Comparison of ENCODE assay signal across 8 cellular contexts in genomic region chr11:694563-695331, GRCh38. TPM values are rescaled to one million over a fixed set of nuclear protein-coding genes. Genes with fewer than 3 reads are reported as not detected.
DNase-seq lines count a peak whose midpoint lies in the region; ATAC-seq and TF ChIP-seq lines count a peak whose summit lies in the region.

DEAF1 (minus strand) TSS chr11:695222; CDS start chr11:695047, 175 bp downstream.

- H3K4me1 ChIP-seq in DOHH2 (ENCODE audit: control insufficient read depth, low read length) (peaks cover 30% of the 10 kb centered on the region), GM23248 (ENCODE audit: insufficient read depth) (peaks cover 31% of the 10 kb centered on the region), fibroblast of lung (ENCODE audit: control insufficient read depth, extremely low read depth, insufficient read depth, low read length) (peaks cover 17% of the 10 kb centered on the region)
- H3K4me1 ChIP-seq in naive thymus-derived CD4-positive, alpha-beta T cell (ENCODE audit: control insufficient read depth in 2 of 2, insufficient read depth in 2 of 2, low read length in 2 of 2): peaks cover 13 to 46% of the 10 kb centered on the region in 2 donors

- 0 out of 2 replicates have a peak, but pooled peaks cover 1% of the 10 kb centered on the region for H3K36me3 ChIP-seq in DOHH2 (ENCODE audit: control insufficient read depth, low read length)
- no peaks in the 10 kb centered on the region for H3K36me3 ChIP-seq in GM23248 (ENCODE audit: low read depth)
- H3K36me3 ChIP-seq in fibroblast of lung (ENCODE audit: control insufficient read depth, insufficient read depth, low read length): peaks cover 4% of the 10 kb centered on the region
- H3K36me3 ChIP-seq in naive thymus-derived CD4-positive, alpha-beta T cell (ENCODE audit: control insufficient read depth in 2 of 3, insufficient read depth in 3 of 3, low read length in 3 of 3): peaks cover 0 to 4% (median 0%) of the 10 kb centered on the region in 3 experiments

- TF ChIP-seq CTCF in DOHH2 (IDR thresholded peaks at IDR 0.05; ENCODE audit: low read depth, low read length, poor library complexity, severe bottlenecking) (no peak), fibroblast of lung (conservative IDR thresholded peaks at IDR 0.05 in 1 of 2, IDR thresholded peaks at IDR 0.05 in 1 of 2; ENCODE audit: low read depth in 1 of 2, low read length in 2 of 2) (no peak)

- POLR2A ChIA-PET in naive thymus-derived CD4-positive, alpha-beta T cell (lab: Charles Lee): interaction anchor here (1.0 to 2.4 kb wide), 12 partner anchors 10 to 159 kb away, joined by 3 to 14 read pairs (median 8); partner anchors contain the start of genes EPS8L2, HRAS, PHRF1 and PNPLA2

- H3K36me3 Mint-ChIP-seq in activated T-helper 17 cell treated with anti-CD3 and anti-CD28 coated beads, Interleukin-2, amount 50 U/mL, for 72 hours (ENCODE audit: low read depth): peaks cover 26% of the 10 kb centered on the region
- peaks cover 0 to 9% (median 0%) of the 10 kb centered on the region in 5 donors for H3K36me3 Mint-ChIP-seq in naive thymus-derived CD4-positive, alpha-beta T cell
- peaks cover 17 to 23% of the 10 kb centered on the region in 2 donors for H3K36me3 Mint-ChIP-seq in stimulated activated naive B cell treated with anti-CD40 and anti-IgM and Interleukin-4, amounts not matched to agents 10 μg/mL and 1 μg/mL and 100 μg/mL, for 72 hours

- peak within 1 kb of the TSS; percentile 81 for H3K4me2 ChIP-seq in DOHH2 (ENCODE audit: low read length)
- peak within 1 kb of the TSS; percentile 87 for H3K4me2 ChIP-seq in GM23248 (ENCODE audit: unreplicated experiment)
- H3K4me2 ChIP-seq in fibroblast of lung (ENCODE audit: extremely low read depth, insufficient read depth, low read length): peak within 1 kb of the TSS; percentile 85

- peak within 1 kb of the TSS; percentile 89 for H3K4me3 Mint-ChIP-seq in activated T-helper 17 cell treated with anti-CD3 and anti-CD28 coated beads, Interleukin-2, amount 50 U/mL, for 72 hours
- H3K4me3 Mint-ChIP-seq in naive thymus-derived CD4-positive, alpha-beta T cell: peak within 1 kb of the TSS; percentile 84 to 92 (median 89)
- peak within 1 kb of the TSS; percentile 88 to 95 for H3K4me3 Mint-ChIP-seq in stimulated activated naive B cell treated with anti-CD40 and anti-IgM and Interleukin-4, amounts not matched to agents 10 μg/mL and 1 μg/mL and 100 μg/mL, for 72 hours

- DNase-seq in GM23248: peak; percentile 99
- DNase-seq in Kasumi-1 (lab: John Stamatoyannopoulos, UW): peak; percentile 99
- peak; percentile 90 for DNase-seq in RPMI7951 (ENCODE audit: low read depth)
- peak; percentile 90 to 97 for DNase-seq in fibroblast of lung (ENCODE audit: low read depth in 2 of 2)
- DNase-seq in naive thymus-derived CD4-positive, alpha-beta T cell: peak; percentile 96 to 100 (median 99)
- peak; percentile 100 for DNase-seq in stimulated activated naive B cell treated with anti-CD40 and anti-IgM and Interleukin-4, amounts not matched to agents 10 μg/mL and 1 μg/mL and 100 μg/mL, for 72 hours

- H4K20me1 ChIP-seq in DOHH2 (ENCODE audit: control insufficient read depth, insufficient read depth, low read depth, low read length): no peaks in the 10 kb centered on the region
- H4K20me1 ChIP-seq in GM23248 (ENCODE audit: insufficient read depth): no peaks in the 10 kb centered on the region
- H4K20me1 ChIP-seq in fibroblast of lung (ENCODE audit: control insufficient read depth, extremely low read depth, insufficient read depth, low read length): no peaks in the 10 kb centered on the region

- in situ Hi-C loops in GM23248 (cut with MboI): no loop called here

- H3K4me3 ChIP-seq in DOHH2 (ENCODE audit: low read length) (peak within 1 kb of the TSS; percentile 83), GM23248 (peak within 1 kb of the TSS; percentile 84), fibroblast of lung (replicated peaks in 1 of 4; ENCODE audit: control extremely low read depth in 1 of 4, insufficient read depth in 1 of 4, low read depth in 3 of 4, low read length in 4 of 4) (peak within 1 kb of the TSS; percentile 59 to 82 (median 68))
- peak within 1 kb of the TSS; percentile 97 for H3K4me3 ChIP-seq in naive thymus-derived CD4-positive, alpha-beta T cell (ENCODE audit: low read length)

- H3K27me3 ChIP-seq in DOHH2 (ENCODE audit: control insufficient read depth, low read length) (no peaks in the 10 kb centered on the region), GM23248 (replicated peaks; ENCODE audit: insufficient read depth) (no peaks in the 10 kb centered on the region), fibroblast of lung (ENCODE audit: control insufficient read depth, insufficient read depth, low read length) (no peaks in the 10 kb centered on the region)
- no peaks in the 10 kb centered on the region for H3K27me3 ChIP-seq in naive thymus-derived CD4-positive, alpha-beta T cell (ENCODE audit: control insufficient read depth in 2 of 2, insufficient read depth in 2 of 2, low read length in 2 of 2)

- H3K27ac ChIP-seq in DOHH2 (ENCODE audit: low read depth, low read length) (peak within 1 kb of the TSS; percentile 90), GM23248 (peak within 1 kb of the TSS; percentile 94), fibroblast of lung (ENCODE audit: insufficient read depth, low read length) (peak within 1 kb of the TSS; percentile 97)
- H3K27ac ChIP-seq in naive thymus-derived CD4-positive, alpha-beta T cell (ENCODE audit: low read depth, low read length): peak within 1 kb of the TSS; percentile 100

- no peaks in the 10 kb centered on the region for H3K9me2 ChIP-seq in DOHH2 (replicated peaks; ENCODE audit: control insufficient read depth, low read length)
- no peaks in the 10 kb centered on the region for H3K9me2 ChIP-seq in GM23248 (ENCODE audit: insufficient read depth)

- peaks cover 26% of the 10 kb centered on the region for H3K4me1 Mint-ChIP-seq in activated T-helper 17 cell treated with anti-CD3 and anti-CD28 coated beads, Interleukin-2, amount 50 U/mL, for 72 hours
- peaks cover 40 to 62% (median 57%) of the 10 kb centered on the region in 7 donors for H3K4me1 Mint-ChIP-seq in naive thymus-derived CD4-positive, alpha-beta T cell
- H3K4me1 Mint-ChIP-seq in stimulated activated naive B cell treated with anti-CD40 and anti-IgM and Interleukin-4, amounts not matched to agents 10 μg/mL and 1 μg/mL and 100 μg/mL, for 72 hours: peaks cover 39 to 62% of the 10 kb centered on the region in 2 donors

- CTCF ChIA-PET in naive thymus-derived CD4-positive, alpha-beta T cell (lab: Charles Lee): interaction anchor here (0.6 to 2.8 kb wide), 4 partner anchors 11 to 50 kb away, joined by 3 to 16 read pairs (median 4); partner anchors contain the start of gene EPS8L2

- H3K79me2 ChIP-seq in DOHH2 (ENCODE audit: control insufficient read depth, low read length): peaks cover 62% of the 10 kb centered on the region
- H3K79me2 ChIP-seq in GM23248 (ENCODE audit: insufficient read depth): peaks cover 63% of the 10 kb centered on the region
- H3K79me2 ChIP-seq in fibroblast of lung (ENCODE audit: control insufficient read depth, insufficient read depth, low read length): peaks cover 33% of the 10 kb centered on the region

- ATAC-seq in activated T-helper 17 cell treated with anti-CD3 and anti-CD28 coated beads, Interleukin-2, amount 50 U/mL, for 72 hours (replicated peaks): peak; percentile 79
- ATAC-seq in naive thymus-derived CD4-positive, alpha-beta T cell: peak; percentile 86
- peak; percentile 77 to 83 for ATAC-seq in stimulated activated naive B cell treated with anti-CD40 and anti-IgM and Interleukin-4, amounts not matched to agents 10 μg/mL and 1 μg/mL and 100 μg/mL, for 72 hours (replicated peaks)

- intact Hi-C loops in naive thymus-derived CD4-positive, alpha-beta T cell (cut with micrococcal nuclease): loop anchor here (1.0 to 10.0 kb wide), 14 partner anchors 29 to 425 kb away; partner anchors contain the start of genes IRF7 (in 2 of the 2), LRRC56 (in 2 of the 2), PHRF1 (in 2 of the 2) and RNH1 (in 2 of the 2)

- no peaks in the 10 kb centered on the region for H3K27me3 Mint-ChIP-seq in activated T-helper 17 cell treated with anti-CD3 and anti-CD28 coated beads, Interleukin-2, amount 50 U/mL, for 72 hours
- H3K27me3 Mint-ChIP-seq in naive thymus-derived CD4-positive, alpha-beta T cell: no peaks in the 10 kb centered on the region
- H3K27me3 Mint-ChIP-seq in stimulated activated naive B cell treated with anti-CD40 and anti-IgM and Interleukin-4, amounts not matched to agents 10 μg/mL and 1 μg/mL and 100 μg/mL, for 72 hours: no peaks in the 10 kb centered on the region

- no peaks in the 10 kb centered on the region for H3K9me3 Mint-ChIP-seq in activated T-helper 17 cell treated with anti-CD3 and anti-CD28 coated beads, Interleukin-2, amount 50 U/mL, for 72 hours
- peaks cover 0 to 4% (median 0%) of the 10 kb centered on the region in 11 donors for H3K9me3 Mint-ChIP-seq in naive thymus-derived CD4-positive, alpha-beta T cell
- H3K9me3 Mint-ChIP-seq in stimulated activated naive B cell treated with anti-CD40 and anti-IgM and Interleukin-4, amounts not matched to agents 10 μg/mL and 1 μg/mL and 100 μg/mL, for 72 hours: no peaks in the 10 kb centered on the region

- H3K27ac Mint-ChIP-seq in activated T-helper 17 cell treated with anti-CD3 and anti-CD28 coated beads, Interleukin-2, amount 50 U/mL, for 72 hours: peak within 1 kb of the TSS; percentile 91
- peak within 1 kb of the TSS; percentile 88 to 100 (median 96) for H3K27ac Mint-ChIP-seq in naive thymus-derived CD4-positive, alpha-beta T cell
- peak within 1 kb of the TSS; percentile 99 for H3K27ac Mint-ChIP-seq in stimulated activated naive B cell treated with anti-CD40 and anti-IgM and Interleukin-4, amounts not matched to agents 10 μg/mL and 1 μg/mL and 100 μg/mL, for 72 hours

- H3K9me3 ChIP-seq in DOHH2 (ENCODE audit: control insufficient read depth, insufficient read depth, low read length): no peaks in the 10 kb centered on the region
- H3K9me3 ChIP-seq in GM23248 (ENCODE audit: low read depth): no peaks in the 10 kb centered on the region
- no peaks in the 10 kb centered on the region for H3K9me3 ChIP-seq in fibroblast of lung (ENCODE audit: control insufficient read depth, insufficient read depth, low read depth, low read length)
- no peaks in the 10 kb centered on the region for H3K9me3 ChIP-seq in naive thymus-derived CD4-positive, alpha-beta T cell (ENCODE audit: control insufficient read depth in 2 of 3, low read length in 3 of 3)

- WGBS in GM23248 (ENCODE audit: low coverage in 1 of 2, low lambda C conversion rate in 2 of 2, missing lambda C conversion rate in 2 of 2), 2 experiments: 2 to 4% methylated on average over 54 to 64 of the region's 108 CpGs

- H2AFZ ChIP-seq in GM23248 (peak within 1 kb of the TSS; percentile 74), fibroblast of lung (ENCODE audit: low read length) (peak within 1 kb of the TSS; percentile 79)

- H3K9ac ChIP-seq in GM23248: peak within 1 kb of the TSS; percentile 96
- H3K9ac ChIP-seq in fibroblast of lung (ENCODE audit: insufficient read depth, low read length): peak within 1 kb of the TSS; percentile 99

- H3F3A ChIP-seq in DOHH2 (ENCODE audit: control insufficient read depth, insufficient read depth) (peaks cover 4% of the 10 kb centered on the region; the same call in 1 of the 2 replicates), GM23248 (ENCODE audit: insufficient read depth) (peaks cover 25% of the 10 kb centered on the region)

RNA-seq across cellular contexts. Expression of gene DEAF1, which starts in this region (rescaled TPM):
- 31.6 and 38.5 TPM in 2 replicates for total RNA-seq in GM23248 (2014; rRNA removed; shearing (Covaris generic))
- polyA plus RNA-seq in GM23248 (2016; fragmentation: Nextera tagmentation; extraction: Ambion mirVana) (31.7 and 35.0 TPM in 2 replicates), fibroblast of lung (9.7 and 14.4 TPM in 2 replicates)
- 15.4 and 23.8 TPM in 2 replicates for total RNA-seq in RPMI7951 (2014; rRNA removed; shearing (Covaris generic))
- total RNA-seq in activated T-helper 17 cell treated with anti-CD3 and anti-CD28 coated beads, Interleukin-2, amount 50 U/mL, for 72 hours: 10 to 100 TPM; 43.2 to 56.0 TPM
- total RNA-seq in fibroblast of lung: 28.2 and 38.3 TPM in 2 replicates
- 15.8 and 22.4 TPM in 2 replicates for polyA plus RNA-seq in fibroblast of lung (2012)
- 18.0 and 39.5 TPM in 2 replicates for polyA minus RNA-seq in fibroblast of lung (ENCODE audit: low replicate concordance)
- total RNA-seq in naive thymus-derived CD4-positive, alpha-beta T cell: 100 to 1,000 TPM in 1 of 5 experiments, 10 to 100 TPM in 4; 44.5 to 117 (median 54.2) TPM
- polyA plus RNA-seq in naive thymus-derived CD4-positive, alpha-beta T cell: 10 to 100 TPM; 33.0 to 71.8 TPM

Comparison
In these comparisons a context has a peak if more than half of its experiments do, and no peak if none do; other contexts are left out.
1. Peak in every context shown above with its lines: DNase-seq, ATAC-seq, H3K4me3 ChIP-seq and H3K27ac ChIP-seq.